20 cellular contexts compared by ENCODE assay signal in the genomic region with DNA sequence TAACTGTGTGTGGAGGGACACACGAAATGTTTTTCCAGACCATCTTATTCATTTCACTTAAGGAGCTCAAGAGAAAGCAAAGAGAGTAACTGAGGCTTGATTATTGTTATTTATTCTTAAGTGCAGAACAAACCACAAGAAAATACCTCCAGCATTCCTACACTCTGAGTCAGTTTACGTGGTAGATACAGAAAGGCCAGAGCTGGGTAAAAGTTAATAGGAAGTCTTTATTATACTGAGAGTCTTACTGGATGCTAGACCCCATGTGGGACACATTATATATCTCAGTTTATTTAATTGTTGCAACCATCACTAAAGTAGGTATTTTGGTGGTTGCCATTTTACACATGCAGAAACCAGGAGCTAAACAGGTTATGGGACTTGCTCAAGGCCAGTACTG.
A peak's percentile ranks its signal among the peaks of the same experiment; 100 is the strongest.
DNase-seq lines count a peak whose midpoint lies in the region; ATAC-seq, FAIRE-seq and TF ChIP-seq lines count a peak whose summit lies in the region.
"Had no signal": no experiment of that assay in that cellular context is flagged by ENCODE, and none has a peak within 500 bp of the region (broad histone marks: within the 10 kb centered on the region; RNA-seq: fewer than 3 reads in every experiment).

No MANE protein-coding gene starts in this region.

- no TSS peak for BruUV-seq in MCF 10A (replicated peaks; lab: Mats Ljungman, UMichigan)

- H3K27ac ChIP-seq in breast epithelium = no peak overlapping the region
- H3K27ac ChIP-seq: cardiac muscle cell had no signal

- H3K27me3 ChIP-seq in breast epithelium (no peaks in the 10 kb centered on the region), adipocyte (replicated peaks; ENCODE audit: control insufficient read depth, insufficient read depth, low read length) (no peaks in the 10 kb centered on the region)
- H3K27me3 ChIP-seq: cardiac muscle cell had no signal

- no peaks in the 10 kb centered on the region for H3K9me3 ChIP-seq in breast epithelium
- H3K9me3 ChIP-seq in adipocyte (ENCODE audit: control insufficient read depth, low read length) = no peaks in the 10 kb centered on the region

- H3K36me3 Mint-ChIP-seq in MCF 10A (ENCODE audit: insufficient read depth, unreplicated experiment) = no peaks in the 10 kb centered on the region

- peaks cover 8% of the 10 kb centered on the region for H3K4me1 Mint-ChIP-seq in MCF 10A (ENCODE audit: insufficient read depth, unreplicated experiment)
- H3K4me1 Mint-ChIP-seq in stimulated activated naive CD8-positive, alpha-beta T cell treated with anti-CD3 and anti-CD28 coated beads, Interleukin-15, amount 100 ng/mL, for 72 hours = no peaks in the 10 kb centered on the region

- TF ChIP-seq POLR2A in breast epithelium (IDR thresholded peaks at IDR 0.05) = no peak

- H3K4me1 ChIP-seq in breast epithelium (no peaks in the 10 kb centered on the region), adipocyte (ENCODE audit: control insufficient read depth, insufficient read depth, low read length) (peaks cover 16% of the 10 kb centered on the region)

- H3K4me3 ChIP-seq in breast epithelium = no peak overlapping the region
- H3K4me3 ChIP-seq in adipocyte (ENCODE audit: low read length) = no peak overlapping the region
- H3K4me3 ChIP-seq in fibroblast of the aortic adventitia (ENCODE audit: low read depth, low read length) = no peak overlapping the region
- H3K4me3 ChIP-seq: cardiac muscle cell had no signal

- no peak overlapping the region for H3K27ac Mint-ChIP-seq in MCF 10A (ENCODE audit: low read depth, unreplicated experiment)
- no peak overlapping the region for H3K27ac Mint-ChIP-seq in stimulated activated naive CD8-positive, alpha-beta T cell treated with anti-CD3 and anti-CD28 coated beads, Interleukin-15, amount 100 ng/mL, for 72 hours
- H3K27ac Mint-ChIP-seq: CD4-positive, alpha-beta T cell; naive thymus-derived CD4-positive, alpha-beta T cell; progenitor cell of endocrine pancreas; stimulated activated naive CD8-positive, alpha-beta T cell treated with anti-CD3 and anti-CD28 coated beads, Interleukin-15, Interleukin-2, amounts not matched to agents 100 ng/mL and 50 ng/mL, for 24 hours; T-helper 2 cell treated with Interferon-gamma antibody and Interleukin-4, amounts not matched to agents 5 μg/mL and 100 μg/mL, for 36 hours had no signal

- FAIRE-seq in urothelium cell line (lab: Jason Lieb, UNC) = no peak

- peaks cover 14% of the 10 kb centered on the region for H3K27me3 Mint-ChIP-seq in MCF 10A (ENCODE audit: insufficient read depth, unreplicated experiment)
- H3K27me3 Mint-ChIP-seq in stimulated activated naive CD8-positive, alpha-beta T cell treated with anti-CD3 and anti-CD28 coated beads, Interleukin-15, amount 100 ng/mL, for 72 hours = no peaks in the 10 kb centered on the region
- H3K27me3 Mint-ChIP-seq: CD4-positive, alpha-beta T cell; stimulated activated naive CD8-positive, alpha-beta T cell treated with anti-CD3 and anti-CD28 coated beads, Interleukin-15, Interleukin-2, amounts not matched to agents 100 ng/mL and 50 ng/mL, for 24 hours had no signal

- peaks cover 7% of the 10 kb centered on the region for H3K9me3 Mint-ChIP-seq in MCF 10A (ENCODE audit: unreplicated experiment)
- peaks cover 0 to 7% of the 10 kb centered on the region in 2 donors for H3K9me3 Mint-ChIP-seq in stimulated activated naive CD8-positive, alpha-beta T cell treated with anti-CD3 and anti-CD28 coated beads, Interleukin-15, amount 100 ng/mL, for 72 hours
- H3K9me3 Mint-ChIP-seq: CD4-positive, alpha-beta T cell; T-helper 2 cell treated with Interferon-gamma antibody and Interleukin-4, amounts not matched to agents 5 μg/mL and 100 μg/mL, for 36 hours had no signal

- TF ChIP-seq CTCF in MCF 10A (IDR thresholded peaks at IDR 0.05; ENCODE audit: unreplicated experiment) = no peak
- TF ChIP-seq CTCF in breast epithelium (IDR thresholded peaks at IDR 0.05) = no peak
- TF ChIP-seq CTCF in fibroblast of the aortic adventitia (IDR thresholded peaks at IDR 0.05; ENCODE audit: insufficient read depth, low read length) = no peak

- intact Hi-C loops in MCF 10A (cut with micrococcal nuclease) (no loop called here), breast epithelium (cut with DNase I; ENCODE audit: low total_unique reads) (no loop called here)

- ATAC-seq in stimulated activated naive CD8-positive, alpha-beta T cell treated with anti-CD3 and anti-CD28 coated beads, Interleukin-15, amount 100 ng/mL, for 72 hours = no peak
- ATAC-seq in HG02610 (IDR thresholded peaks at IDR 0.05; ENCODE audit: unreplicated experiment) = no peak
- ATAC-seq: naive thymus-derived CD4-positive, alpha-beta T cell had no signal

- peak; percentile 47 for DNase-seq in MCF 10A (ENCODE audit: unreplicated experiment)
- DNase-seq in breast epithelium (ENCODE audit: low spot score in 2 of 2) = no peak
- DNase-seq in adipocyte (ENCODE audit: low read depth) = peak; percentile 73
- DNase-seq in fibroblast of the aortic adventitia (ENCODE audit: low read depth) = peak; percentile 74
- DNase-seq in urothelium cell line (ENCODE audit: low spot score) = peak; percentile 67
- no peak for DNase-seq in stimulated activated naive CD8-positive, alpha-beta T cell treated with anti-CD3 and anti-CD28 coated beads, Interleukin-15, amount 100 ng/mL, for 72 hours
- DNase-seq in NK-92 (lab: John Stamatoyannopoulos, UW; ENCODE audit: unreplicated experiment) = no peak
- DNase-seq: 8988T; activated CD8-positive, alpha-beta memory T cell treated with anti-CD3 and anti-CD28 coated beads, Interleukin-2, amount 50 U/mL, for 48 hours; CD4-positive, alpha-beta T cell; effector CD4-positive, alpha-beta T cell; foreskin melanocyte; naive thymus-derived CD4-positive, alpha-beta T cell; NCI-H1694; Right ventricle myocardium superior had no signal

- CTCF ChIA-PET in MCF 10A (lab: Yijun Ruan, JAX) = interaction anchor here (0.6 to 0.7 kb wide), 2 partner anchors 13 to 567 kb away, joined by 3 to 4 read pairs; no protein-coding TSS in a partner anchor

- POLR2A ChIA-PET in MCF 10A (lab: Yijun Ruan, JAX) = interaction anchor here (1.0 kb wide), 1 partner anchor 76 kb away, joined by 3 read pairs; no protein-coding TSS in a partner anchor

- H3K4me3 Mint-ChIP-seq in MCF 10A (ENCODE audit: unreplicated experiment) = no peak overlapping the region
- no peak overlapping the region for H3K4me3 Mint-ChIP-seq in stimulated activated naive CD8-positive, alpha-beta T cell treated with anti-CD3 and anti-CD28 coated beads, Interleukin-15, amount 100 ng/mL, for 72 hours
- H3K4me3 Mint-ChIP-seq: CD4-positive, alpha-beta T cell; naive thymus-derived CD4-positive, alpha-beta T cell; stimulated activated naive CD8-positive, alpha-beta T cell treated with anti-CD3 and anti-CD28 coated beads, Interleukin-15, Interleukin-2, amounts not matched to agents 100 ng/mL and 50 ng/mL, for 24 hours; T-helper 2 cell treated with Interferon-gamma antibody and Interleukin-4, amounts not matched to agents 5 μg/mL and 100 μg/mL, for 36 hours had no signal

- H3K36me3 ChIP-seq in breast epithelium (no peaks in the 10 kb centered on the region), adipocyte (ENCODE audit: control insufficient read depth, insufficient read depth, low read length, severe bottlenecking) (no peaks in the 10 kb centered on the region)
- H3K36me3 ChIP-seq: cardiac muscle cell had no signal

- H3K9ac ChIP-seq in adipocyte (ENCODE audit: low read length) = no peak overlapping the region

Comparison
In these comparisons a context has a peak if more than half of its experiments do, and no peak if none do; other contexts are left out.
1. DNase-seq: peak in MCF 10A (single experiment), adipocyte (single experiment), fibroblast of the aortic adventitia (single experiment) and urothelium cell line (single experiment); none in breast epithelium (0 of 2), stimulated activated naive CD8-positive, alpha-beta T cell treated with anti-CD3 and anti-CD28 coated beads, Interleukin-15, amount 100 ng/mL, for 72 hours (0 of 2) and NK-92 (single experiment).